Comparison of ENCODE assay signal across 16 cellular contexts in genomic region chrX:13190051-13190450, GRCh38.
"Had no signal": no experiment of that assay in that cellular context is flagged by ENCODE, and none has a peak within 500 bp of the region (broad histone marks: within the 10 kb centered on the region; RNA-seq: fewer than 3 reads in every experiment).

No MANE protein-coding gene starts in this region.

- ATAC-seq: left lung; pancreas; stimulated activated naive CD8-positive, alpha-beta T cell treated with anti-CD3 and anti-CD28 coated beads, Interleukin-15, amount 100 ng/mL, for 72 hours had no signal

- H3K9me3 ChIP-seq: adrenal gland, left lung, pancreas, sigmoid colon, upper lobe of left lung had no signal

- H3K4me3 ChIP-seq: adrenal gland, cardiac muscle cell, hepatocyte, left lung, pancreas, sigmoid colon, spleen, upper lobe of left lung had no signal

- H3K27ac ChIP-seq: adrenal gland, cardiac muscle cell, hepatocyte, left lung, pancreas, sigmoid colon, spleen, upper lobe of left lung had no signal

- DNase-seq: activated CD4-positive, alpha-beta T cell treated with anti-CD3 and anti-CD28 coated beads, Interleukin-2, amount 50 U/mL, for 4 hours; activated CD4-positive, CD25-positive, alpha-beta regulatory T cell treated with anti-CD3 and anti-CD28 coated beads, Interleukin-2, amount 50 U/mL, for 72 hours; activated naive CD4-positive, alpha-beta T cell treated with anti-CD3 and anti-CD28 coated beads for 36 hours; activated T-cell treated with anti-CD3 and anti-CD28 coated beads for 4 hours; adrenal gland; left lung; mammary epithelial cell; naive B cell; pancreas; sigmoid colon; spleen; stimulated activated naive CD8-positive, alpha-beta T cell treated with anti-CD3 and anti-CD28 coated beads, Interleukin-15, amount 100 ng/mL, for 72 hours; T-helper 9 cell; upper lobe of left lung had no signal

- H3K36me3 ChIP-seq: adrenal gland, cardiac muscle cell, left lung, pancreas, sigmoid colon, spleen, upper lobe of left lung had no signal

- H3K4me2 ChIP-seq: hepatocyte had no signal

- H2AFZ ChIP-seq: hepatocyte had no signal

- H3K4me1 ChIP-seq: left lung, sigmoid colon had no signal

- H3K79me2 ChIP-seq: hepatocyte had no signal

- H3K27me3 ChIP-seq: adrenal gland, cardiac muscle cell, hepatocyte, left lung, pancreas, sigmoid colon, spleen, upper lobe of left lung had no signal
